3 cellular contexts compared by ENCODE assay signal in the genomic region with DNA sequence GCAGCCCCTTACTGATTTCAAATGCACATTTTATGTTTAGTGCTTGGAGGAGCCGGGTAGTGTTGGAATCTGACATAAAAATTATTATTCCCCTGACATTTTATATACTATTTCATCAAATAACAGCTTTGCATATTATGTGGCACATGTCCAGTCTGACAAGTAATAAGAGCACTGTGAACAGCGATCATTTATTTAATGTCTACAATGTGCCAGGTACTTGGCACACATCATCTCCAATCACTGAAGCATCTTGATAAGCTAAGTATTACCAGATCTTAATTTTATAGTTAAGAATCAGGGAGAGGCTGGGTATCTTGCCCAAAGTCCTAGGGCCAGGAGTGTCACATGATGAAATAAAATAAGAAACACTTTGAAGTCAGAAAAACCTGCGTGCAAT.
"Had no signal": no experiment of that assay in that cellular context is flagged by ENCODE, and none has a peak within 500 bp of the region (broad histone marks: within the 10 kb centered on the region; RNA-seq: fewer than 3 reads in every experiment).

No MANE protein-coding gene starts in this region.

- ATAC-seq: GM12878 had no signal

- H3K4me3 ChIP-seq: GM12878 had no signal

- DNase-seq: GDM1, GF-D8 had no signal
